In genomic region chr2:9178110-9178904, GRCh38 we compare ENCODE assay signal across 10 cellular contexts. TPM values are rescaled to one million over a fixed set of nuclear protein-coding genes. Genes with fewer than 3 reads are reported as not detected.
DNase-seq lines count a peak whose midpoint lies in the region; ATAC-seq, FAIRE-seq and TF ChIP-seq lines count a peak whose summit lies in the region.
"Had no signal": no experiment of that assay in that cellular context is flagged by ENCODE, and none has a peak within 500 bp of the region (broad histone marks: within the 10 kb centered on the region; RNA-seq: fewer than 3 reads in every experiment).

No MANE protein-coding gene starts in this region.

- H3K27ac Mint-ChIP-seq in T-helper 17 cell = no peak overlapping the region

- H3K4me1 Mint-ChIP-seq in T-helper 17 cell = no peaks in the 10 kb centered on the region

- no peak for TF ChIP-seq EP300 in K562 (IDR thresholded peaks at IDR 0.05; ENCODE audit: low read length)

- H3K27ac ChIP-seq in BLaER1 = peak overlapping the region; percentile 73
- no peak overlapping the region for H3K27ac ChIP-seq in K562 (ENCODE audit: extremely low read depth, low read depth, low read length)

- peak overlapping the region; percentile 46; the same call in 1 of the 2 replicates for H3K4me3 ChIP-seq in BLaER1
- no peak overlapping the region for H3K4me3 ChIP-seq in K562
- H3K4me3 ChIP-seq in mucosa of descending colon = no peak overlapping the region
- H3K4me3 ChIP-seq: MG63 had no signal

- no peak overlapping the region for H2AFZ ChIP-seq in K562 (ENCODE audit: low read depth, low read length)

- 4% methylated on average over 2 of the region's 2 CpGs for WGBS in K562 (ENCODE audit: insufficient coverage, low coverage, missing lambda C conversion rate)

- H3K27me3 ChIP-seq in BLaER1 (no peaks in the 10 kb centered on the region), K562 (ENCODE audit: control insufficient read depth in 2 of 2, insufficient read depth in 2 of 2, low read length in 2 of 2) (peaks cover 5 to 39% of the 10 kb centered on the region in 2 experiments)
- H3K27me3 ChIP-seq: MG63 had no signal

- peak overlapping the region; percentile 34; the same call in 1 of the 2 replicates for H3K9ac ChIP-seq in BLaER1
- peak overlapping the region in 1 of 2 experiments; percentile 39; a peak in 1 of 4 replicates for H3K9ac ChIP-seq in K562 (ENCODE audit: insufficient read depth in 1 of 2, low read depth in 2 of 2, low read length in 2 of 2)

- FAIRE-seq in K562 (lab: Jason Lieb, UNC) = no peak
- FAIRE-seq: colon had no signal

- H3K27me3 Mint-ChIP-seq in T-helper 17 cell = peaks cover 42% of the 10 kb centered on the region

- intact Hi-C loops in K562 (cut with micrococcal nuclease) = no loop called here
- intact Hi-C loops in mucosa of descending colon (cut with DNase I, micrococcal nuclease) = no loop called here

- TF ChIP-seq CTCF in K562 (IDR thresholded peaks at IDR 0.05 in 2 of 3, conservative IDR thresholded peaks at IDR 0.05 in 1 of 3; ENCODE audit: insufficient read depth in 2 of 3, low read depth in 1 of 3, low read length in 3 of 3) (no peak), mucosa of descending colon (IDR thresholded peaks at IDR 0.05) (no peak)

- H3K36me3 Mint-ChIP-seq in T-helper 17 cell (ENCODE audit: low read depth) = no peaks in the 10 kb centered on the region

- CTCF ChIA-PET in K562 (lab: Yijun Ruan, JAX; ENCODE audit: low intra/inter-chr PET ratio) = no interaction called here

- BruUV-seq in K562 (replicated peaks; lab: Mats Ljungman, UMichigan) = no TSS peak

- DNase-seq in K562 (ENCODE audit: extremely low read depth in 1 of 4, low spot score in 3 of 4) = no peak
- peak in 1 of 3 donors; percentile 65 for DNase-seq in mucosa of descending colon
- DNase-seq in medulla oblongata (ENCODE audit: extremely low spot score) = no peak
- no peak for DNase-seq in GM03348 (ENCODE audit: low spot score)
- no peak for DNase-seq in T-helper 17 cell

- H4K20me1 ChIP-seq in BLaER1 = no peaks in the 10 kb centered on the region
- no peaks in the 10 kb centered on the region for H4K20me1 ChIP-seq in K562 (replicated peaks; ENCODE audit: control insufficient read depth, insufficient read depth, low read length)

- H3K4me1 ChIP-seq in BLaER1 (peaks cover 64% of the 10 kb centered on the region), K562 (replicated peaks in 1 of 2; ENCODE audit: control insufficient read depth in 2 of 2, insufficient read depth in 2 of 2, low read length in 2 of 2) (peaks cover 2 to 5% of the 10 kb centered on the region in 2 experiments; a peak in 2 of 5 replicates), mucosa of descending colon (ENCODE audit: low read depth) (peaks cover 27% of the 10 kb centered on the region)

- ATAC-seq in HG02885 (IDR thresholded peaks at IDR 0.05; ENCODE audit: poor library complexity, unreplicated experiment) (peak; percentile 43), K562 (peak; percentile 38; the same call in 1 of the 3 replicates), mucosa of descending colon (peak; percentile 64), GM18873 (IDR thresholded peaks at IDR 0.05; ENCODE audit: low FRiP score, unreplicated experiment) (no peak), T-helper 17 cell (no peak)

- POLR2A ChIA-PET in K562 (lab: Yijun Ruan, JAX) = no interaction called here

- H3K9me3 ChIP-seq in BLaER1 (peaks cover 32% of the 10 kb centered on the region), K562 (replicated peaks; ENCODE audit: control insufficient read depth, insufficient read depth, low read depth, low read length) (peaks cover 2% of the 10 kb centered on the region; the same call in 1 of the 2 replicates), mucosa of descending colon (no peaks in the 10 kb centered on the region), T-helper 17 cell (ENCODE audit: control insufficient read depth, low read length, poor library complexity, severe bottlenecking) (no peaks in the 10 kb centered on the region)
- H3K9me3 ChIP-seq: MG63 had no signal

- H3K4me2 ChIP-seq in BLaER1 (peak overlapping the region; percentile 89), K562 (ENCODE audit: insufficient read depth, low read length) (no peak overlapping the region)

- H3K4me3 Mint-ChIP-seq in T-helper 17 cell = no peak overlapping the region

- H3K36me3 ChIP-seq in BLaER1 (no peaks in the 10 kb centered on the region), K562 (ENCODE audit: control insufficient read depth, insufficient read depth, low read length) (no peaks in the 10 kb centered on the region), mucosa of descending colon (ENCODE audit: low read depth) (no peaks in the 10 kb centered on the region)
- H3K36me3 ChIP-seq: MG63 had no signal

- H3K79me2 ChIP-seq in K562 (ENCODE audit: control insufficient read depth, insufficient read depth, low read length) = no peaks in the 10 kb centered on the region

- in situ Hi-C loops in K562 (cut with MboI) = no loop called here

- no peak for TF ChIP-seq POLR2A in K562 (conservative IDR thresholded peaks at IDR 0.05)

- no peaks in the 10 kb centered on the region for H3K9me1 ChIP-seq in K562 (ENCODE audit: control insufficient read depth, insufficient read depth, low read length)

- no peak for TF ChIP-seq RAD21 in K562 (CRISPR knock-in tag; conservative IDR thresholded peaks at IDR 0.05 in 1 of 2, IDR thresholded peaks at IDR 0.05 in 1 of 2)

TF ChIP-seq in K562, 482 proteins besides CTCF, POLR2A, EP300 and RAD21 (continues in another document):
- TF ChIP-seq SOX6 (IDR thresholded peaks at IDR 0.05) (peak; percentile 29; the same call in 1 of the 2 replicates), PHF21A (IDR thresholded peaks at IDR 0.05; ENCODE audit: borderline replicate concordance, low read depth) (no peak), ZBED1 (IDR thresholded peaks at IDR 0.05) (no peak), SPI1 (IDR thresholded peaks at IDR 0.05; ENCODE audit: borderline replicate concordance, low read depth, low read length) (peak; percentile 52; the same call in 1 of the 2 replicates), HMGXB4 (CRISPR knock-in tag; IDR thresholded peaks at IDR 0.05) (no peak)

RNA-seq across cellular contexts. Expression of gene ASAP2, which starts 28.3 kb away (rescaled TPM):
- 10.7 and 26.2 TPM in 2 replicates for total RNA-seq in K562 (2011; cell fraction: chromatin; rRNA removed; ENCODE audit: low replicate concordance)
- total RNA-seq in K562 (2011; cell fraction: nucleolus; rRNA removed) = 4.8 and 8.2 TPM in 2 replicates
- 11.8 and 12.5 TPM in 2 replicates for total RNA-seq in K562 (2011; cell fraction: nucleoplasm; rRNA removed)
- total RNA-seq in K562 (2014; rRNA removed) = 2.1 and 2.3 TPM in 2 replicates
- 3.0 and 3.1 TPM in 2 replicates for total RNA-seq in K562 (2014; rRNA removed; fragmentation: Illumina TruSeq; extraction: Trizol)
- 2.3 and 3.2 TPM in 2 replicates for total RNA-seq in K562 (2015; rRNA removed; fragmentation: Illumina TruSeq; extraction: Trizol)
- 4.3 and 5.5 TPM in 2 replicates for total RNA-seq in K562 (2021)
- 3.1 and 8.7 TPM in 2 replicates for polyA plus RNA-seq in K562 (2011; rRNA removed)
- polyA plus RNA-seq in K562 (2011; cell fraction: cytosol; rRNA removed) = 1.3 and 5.1 TPM in 2 replicates
- 5.7 and 20.6 TPM in 2 replicates for polyA plus RNA-seq in K562 (2011; cell fraction: nucleus; rRNA removed)
- polyA plus RNA-seq in K562 (2012) = 2.3 and 2.7 TPM in 2 replicates
- 2.4 and 3.2 TPM in 2 replicates for polyA plus RNA-seq in K562 (2014; fragmentation: Illumina TruSeq; extraction: Trizol)
- under 1 TPM; 0.06 to 0.07 TPM for polyA plus RNA-seq in K562 (2014; fragmentation: Nextera tagmentation; extraction: Ambion mirVana)
- polyA plus RNA-seq in K562 (2014; rRNA removed) = 2.2 and 3.3 TPM in 2 replicates
- polyA minus RNA-seq in K562 (2011; rRNA and poly(A)+ RNA removed) = 7.4 and 13.7 TPM in 2 replicates
- 2.7 and 4.9 TPM in 2 replicates for polyA minus RNA-seq in K562 (2011; cell fraction: cytosol; rRNA and poly(A)+ RNA removed)
- 3.9 and 19.9 TPM in 2 replicates for polyA minus RNA-seq in K562 (2011; cell fraction: nucleus; rRNA and poly(A)+ RNA removed)
- total RNA-seq in mucosa of descending colon = 10 to 100 TPM; 50.4 to 84.1 (median 50.5) TPM
- total RNA-seq in T-helper 17 cell = 10 to 100 TPM in 1 of 2 donors, under 1 TPM in 1; 0.75 to 14.8 TPM

Comparison
In these comparisons a context has a peak if more than half of its experiments do, and no peak if none do; other contexts are left out.
1. ATAC-seq: peak in HG02885 (single experiment), K562 (single experiment) and mucosa of descending colon (single experiment); none in GM18873 (single experiment) and T-helper 17 cell (single experiment).